ENCODE assay signal across 9 cellular contexts in the genomic region with DNA sequence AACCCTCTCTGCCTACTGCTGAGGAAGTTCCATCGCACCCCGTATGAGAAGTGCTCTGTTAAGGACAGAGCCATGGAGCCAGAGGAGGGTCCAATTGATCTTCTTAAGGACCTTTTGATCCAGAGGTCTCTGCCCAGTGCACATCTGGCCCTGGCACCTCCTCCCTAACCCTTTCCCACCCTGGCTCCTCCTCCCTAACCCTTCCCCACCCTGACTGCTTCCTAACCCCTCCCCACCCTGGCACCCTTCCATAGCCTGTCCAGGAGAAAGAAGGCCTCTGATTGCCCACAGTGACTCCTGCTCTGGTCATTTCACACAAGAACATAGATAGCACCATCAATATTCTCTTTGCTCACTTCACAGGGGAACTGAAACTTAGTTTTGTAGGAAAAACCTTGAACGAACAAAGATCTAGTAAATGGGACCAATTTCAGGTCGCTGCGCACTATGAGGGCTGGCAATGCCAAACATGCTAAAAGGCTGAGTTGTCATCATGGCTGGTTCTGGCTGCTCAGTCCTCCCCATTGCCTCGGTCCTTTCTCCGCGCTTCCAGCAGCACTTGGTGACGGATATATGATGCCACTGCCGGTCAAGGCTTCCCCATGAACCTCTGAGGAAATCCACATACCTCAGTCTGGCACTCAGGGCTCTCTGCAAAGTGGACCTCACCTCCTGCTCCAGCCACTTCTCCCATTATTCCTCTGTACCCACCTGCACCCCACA. TPM values are rescaled to one million over a fixed set of nuclear protein-coding genes. Genes with fewer than 3 reads are reported as not detected.
DNase-seq lines count a peak whose midpoint lies in the region; ATAC-seq, FAIRE-seq and TF ChIP-seq lines count a peak whose summit lies in the region.
"Had no signal": no experiment of that assay in that cellular context is flagged by ENCODE, and none has a peak within 500 bp of the region (broad histone marks: within the 10 kb centered on the region; RNA-seq: fewer than 3 reads in every experiment).

No MANE protein-coding gene starts in this region.

- WGBS in liver, result 85% methylated on average over 10 of the region's 10 CpGs

- no peaks in the 10 kb centered on the region for H3K36me3 ChIP-seq in liver (ENCODE audit: control insufficient read depth in 4 of 4, insufficient read depth in 3 of 4, low read depth in 1 of 4, low read length in 3 of 4)

- no peak overlapping the region for H3K9ac ChIP-seq in liver (ENCODE audit: low read depth in 1 of 2, low read length in 2 of 2)

- H3K27ac ChIP-seq in liver (ENCODE audit: low read depth in 1 of 2, low read length in 2 of 2), result peak overlapping the region; percentile 7 to 21

- peaks cover 5 to 32% (median 14%) of the 10 kb centered on the region in 4 donors for H3K4me1 ChIP-seq in liver (ENCODE audit: control insufficient read depth in 4 of 4, insufficient read depth in 4 of 4, low read length in 3 of 4)

- H3K9me3 ChIP-seq in liver (ENCODE audit: control insufficient read depth in 4 of 4, low read length in 3 of 4), result no peaks in the 10 kb centered on the region

- no peak for TF ChIP-seq RAD21 in liver (IDR thresholded peaks at IDR 0.05)

- no peak for TF ChIP-seq CTCF in liver (IDR thresholded peaks at IDR 0.05; ENCODE audit: low read depth, low read length, missing input control)

- H3K27me3 ChIP-seq in liver (ENCODE audit: control insufficient read depth in 4 of 4, insufficient read depth in 4 of 4, low read length in 3 of 4), result no peaks in the 10 kb centered on the region

- ATAC-seq in GM21526 (IDR thresholded peaks at IDR 0.05; ENCODE audit: low FRiP score, unreplicated experiment) (peak; percentile 41), HG03442 (IDR thresholded peaks at IDR 0.05; ENCODE audit: unreplicated experiment) (peak; percentile 45)

- FAIRE-seq in GM18507 (lab: Jason Lieb, UNC), result peak; percentile 79

- no peak overlapping the region for H3K4me3 ChIP-seq in liver (ENCODE audit: low read depth in 1 of 3, low read length in 3 of 3)

- no peak for DNase-seq in GM18507 (ENCODE audit: extremely low spot score, insufficient read length, low read depth)
- DNase-seq in NCI-H345 treated with DMSO at 0.1 percent for 48 hours (lab: John Stamatoyannopoulos, UW; ENCODE audit: unreplicated experiment), result no peak
- no peak for DNase-seq in NCI-H2081 (lab: John Stamatoyannopoulos, UW)
- DNase-seq in NCI-H82 (lab: John Stamatoyannopoulos, UW), result no peak
- no peak for DNase-seq in medulla oblongata (ENCODE audit: extremely low spot score)
- DNase-seq: activated T-cell treated with anti-CD3 and anti-CD28 coated beads for 4 hours had no signal

TF ChIP-seq in liver, 16 proteins besides CTCF, POLR2A, EP300 and RAD21:
- TF ChIP-seq, protein P1, sequence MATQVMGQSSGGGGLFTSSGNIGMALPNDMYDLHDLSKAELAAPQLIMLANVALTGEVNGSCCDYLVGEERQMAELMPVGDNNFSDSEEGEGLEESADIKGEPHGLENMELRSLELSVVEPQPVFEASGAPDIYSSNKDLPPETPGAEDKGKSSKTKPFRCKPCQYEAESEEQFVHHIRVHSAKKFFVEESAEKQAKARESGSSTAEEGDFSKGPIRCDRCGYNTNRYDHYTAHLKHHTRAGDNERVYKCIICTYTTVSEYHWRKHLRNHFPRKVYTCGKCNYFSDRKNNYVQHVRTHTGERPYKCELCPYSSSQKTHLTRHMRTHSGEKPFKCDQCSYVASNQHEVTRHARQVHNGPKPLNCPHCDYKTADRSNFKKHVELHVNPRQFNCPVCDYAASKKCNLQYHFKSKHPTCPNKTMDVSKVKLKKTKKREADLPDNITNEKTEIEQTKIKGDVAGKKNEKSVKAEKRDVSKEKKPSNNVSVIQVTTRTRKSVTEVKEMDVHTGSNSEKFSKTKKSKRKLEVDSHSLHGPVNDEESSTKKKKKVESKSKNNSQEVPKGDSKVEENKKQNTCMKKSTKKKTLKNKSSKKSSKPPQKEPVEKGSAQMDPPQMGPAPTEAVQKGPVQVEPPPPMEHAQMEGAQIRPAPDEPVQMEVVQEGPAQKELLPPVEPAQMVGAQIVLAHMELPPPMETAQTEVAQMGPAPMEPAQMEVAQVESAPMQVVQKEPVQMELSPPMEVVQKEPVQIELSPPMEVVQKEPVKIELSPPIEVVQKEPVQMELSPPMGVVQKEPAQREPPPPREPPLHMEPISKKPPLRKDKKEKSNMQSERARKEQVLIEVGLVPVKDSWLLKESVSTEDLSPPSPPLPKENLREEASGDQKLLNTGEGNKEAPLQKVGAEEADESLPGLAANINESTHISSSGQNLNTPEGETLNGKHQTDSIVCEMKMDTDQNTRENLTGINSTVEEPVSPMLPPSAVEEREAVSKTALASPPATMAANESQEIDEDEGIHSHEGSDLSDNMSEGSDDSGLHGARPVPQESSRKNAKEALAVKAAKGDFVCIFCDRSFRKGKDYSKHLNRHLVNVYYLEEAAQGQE (IDR thresholded peaks at IDR 0.05), result no peak
- TF ChIP-seq, protein P2, sequence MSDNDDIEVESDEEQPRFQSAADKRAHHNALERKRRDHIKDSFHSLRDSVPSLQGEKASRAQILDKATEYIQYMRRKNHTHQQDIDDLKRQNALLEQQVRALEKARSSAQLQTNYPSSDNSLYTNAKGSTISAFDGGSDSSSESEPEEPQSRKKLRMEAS (IDR thresholded peaks at IDR 0.05), result no peak
- no peak for TF ChIP-seq JUND (IDR thresholded peaks at IDR 0.05)
- no peak for TF ChIP-seq FOXA2 (IDR thresholded peaks at IDR 0.05)
- TF ChIP-seq FOXA1 (IDR thresholded peaks at IDR 0.05), result no peak
- TF ChIP-seq NR2F2 (IDR thresholded peaks at IDR 0.05), result no peak
- TF ChIP-seq HNF4A (conservative IDR thresholded peaks at IDR 0.05), result no peak
- no peak for TF ChIP-seq HNF4G (IDR thresholded peaks at IDR 0.05)
- TF ChIP-seq, protein P3, sequence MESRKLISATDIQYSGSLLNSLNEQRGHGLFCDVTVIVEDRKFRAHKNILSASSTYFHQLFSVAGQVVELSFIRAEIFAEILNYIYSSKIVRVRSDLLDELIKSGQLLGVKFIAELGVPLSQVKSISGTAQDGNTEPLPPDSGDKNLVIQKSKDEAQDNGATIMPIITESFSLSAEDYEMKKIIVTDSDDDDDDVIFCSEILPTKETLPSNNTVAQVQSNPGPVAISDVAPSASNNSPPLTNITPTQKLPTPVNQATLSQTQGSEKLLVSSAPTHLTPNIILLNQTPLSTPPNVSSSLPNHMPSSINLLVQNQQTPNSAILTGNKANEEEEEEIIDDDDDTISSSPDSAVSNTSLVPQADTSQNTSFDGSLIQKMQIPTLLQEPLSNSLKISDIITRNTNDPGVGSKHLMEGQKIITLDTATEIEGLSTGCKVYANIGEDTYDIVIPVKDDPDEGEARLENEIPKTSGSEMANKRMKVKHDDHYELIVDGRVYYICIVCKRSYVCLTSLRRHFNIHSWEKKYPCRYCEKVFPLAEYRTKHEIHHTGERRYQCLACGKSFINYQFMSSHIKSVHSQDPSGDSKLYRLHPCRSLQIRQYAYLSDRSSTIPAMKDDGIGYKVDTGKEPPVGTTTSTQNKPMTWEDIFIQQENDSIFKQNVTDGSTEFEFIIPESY (IDR thresholded peaks at IDR 0.05), result no peak
- no peak for TF ChIP-seq SP1 (IDR thresholded peaks at IDR 0.05)
- no peak for TF ChIP-seq YY1 (IDR thresholded peaks at IDR 0.05)
- TF ChIP-seq RXRA (IDR thresholded peaks at IDR 0.05), result no peak
- TF ChIP-seq GABPA (IDR thresholded peaks at IDR 0.05 in 1 of 2, conservative IDR thresholded peaks at IDR 0.05 in 1 of 2), result no peak
- TF ChIP-seq TAF1 (conservative IDR thresholded peaks at IDR 0.05), result no peak

RNA-seq across cellular contexts. Expression of a gene that starts 49.2 kb away (rescaled TPM):
- total RNA-seq in liver, result 10 to 100 TPM; 24.9 to 76.0 TPM
- 10 to 100 TPM in 1 of 2 donors, 1 to 10 TPM in 1; 2.0 to 14.6 TPM for polyA plus RNA-seq in liver
